In the genomic region with DNA sequence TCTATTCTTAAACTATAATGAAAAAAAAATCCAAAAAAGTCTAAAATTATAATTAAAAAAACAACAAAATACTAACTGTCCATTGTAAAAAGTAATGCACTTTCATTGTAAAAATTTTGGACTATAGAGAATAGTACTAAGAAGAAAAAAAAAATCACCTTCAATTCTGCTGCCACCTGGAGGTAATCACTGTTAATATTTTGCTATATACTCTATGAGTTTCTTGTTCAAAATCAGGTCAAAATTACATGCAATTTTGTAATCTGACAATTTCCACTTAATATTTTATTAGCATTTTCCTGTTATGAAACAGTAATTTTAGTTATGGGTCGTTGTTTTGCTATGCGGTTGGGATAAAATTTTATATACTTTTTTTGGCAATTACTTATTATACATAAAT, we compare ENCODE assay signal across 11 cellular contexts.
A peak's percentile ranks its signal among the peaks of the same experiment; 100 is the strongest.
DNase-seq lines count a peak whose midpoint lies in the region; ATAC-seq and TF ChIP-seq lines count a peak whose summit lies in the region.
"Had no signal": no experiment of that assay in that cellular context is flagged by ENCODE, and none has a peak within 500 bp of the region (broad histone marks: within the 10 kb centered on the region; RNA-seq: fewer than 3 reads in every experiment).

No MANE protein-coding gene starts in this region.

- intact Hi-C loops in heart right ventricle (cut with DNase I), result loop anchor here in 1 of 10 donors (1.0 kb wide), 1 partner anchor 30 kb away; no protein-coding TSS in a partner anchor
- intact Hi-C loops in left cardiac atrium (cut with DNase I), result no loop called here

- no peak overlapping the region for H3K4me3 Mint-ChIP-seq in type B pancreatic cell
- no peak overlapping the region for H3K4me3 Mint-ChIP-seq in immature natural killer cell

- H3K27ac Mint-ChIP-seq in type B pancreatic cell (no peak overlapping the region), immature natural killer cell (no peak overlapping the region)

- no peaks in the 10 kb centered on the region for H3K9me3 Mint-ChIP-seq in type B pancreatic cell
- H3K9me3 Mint-ChIP-seq in immature natural killer cell, result no peaks in the 10 kb centered on the region

- no peak for DNase-seq in heart right ventricle
- DNase-seq in left cardiac atrium, result no peak
- no peak for DNase-seq in RWPE2 (ENCODE audit: low spot score)
- no peak for DNase-seq in foreskin keratinocyte
- no peak for DNase-seq in type B pancreatic cell (ENCODE audit: extremely low spot score, unreplicated experiment)
- no peak for DNase-seq in stimulated activated CD4-positive, alpha-beta T cell treated with anti-CD3 and anti-CD28 coated beads, Interleukin-15, amount 100 ng/mL, for 24 hours
- no peak for DNase-seq in HEK293T (ENCODE audit: extremely low spot score)
- DNase-seq in immature natural killer cell, result no peak
- DNase-seq: NCI-H510A, spleen had no signal

- CTCF ChIA-PET in HEK293T (lab: Yijun Ruan, JAX), result interaction anchor here (0.6 to 0.8 kb wide), 3 partner anchors 12 to 84 kb away, joined by 3 read pairs; no protein-coding TSS in a partner anchor

- 94 to 98% methylated on average over 2 of the region's 2 CpGs for WGBS in heart right ventricle, 2 donors

- H3K4me1 ChIP-seq in heart right ventricle (peaks cover 0 to 4% (median 0%) of the 10 kb centered on the region in 9 donors), RWPE2 (ENCODE audit: insufficient read depth, poor library complexity, severe bottlenecking) (no peaks in the 10 kb centered on the region), foreskin keratinocyte (no peaks in the 10 kb centered on the region)

- H3K27me3 Mint-ChIP-seq in type B pancreatic cell, result no peaks in the 10 kb centered on the region
- peaks cover 0 to 4% (median 0%) of the 10 kb centered on the region in 3 donors for H3K27me3 Mint-ChIP-seq in immature natural killer cell (ENCODE audit: low read depth in 3 of 3)

- peaks cover 0 to 100% (median 58%) of the 10 kb centered on the region in 9 donors for H3K36me3 ChIP-seq in heart right ventricle
- H3K36me3 ChIP-seq in RWPE2 (ENCODE audit: low read depth), result peaks cover 88% of the 10 kb centered on the region

- peaks cover 28% of the 10 kb centered on the region for H3K36me3 Mint-ChIP-seq in type B pancreatic cell
- H3K36me3 Mint-ChIP-seq in immature natural killer cell, result peaks cover 28 to 57% (median 29%) of the 10 kb centered on the region in 3 donors

- ATAC-seq in heart right ventricle (no peak), left cardiac atrium (no peak), RWPE2 (ENCODE audit: low read depth) (no peak), foreskin keratinocyte (no peak)

- no peaks in the 10 kb centered on the region for H3K9me3 ChIP-seq in heart right ventricle
- H3K9me3 ChIP-seq in RWPE2 (ENCODE audit: severe bottlenecking), result no peaks in the 10 kb centered on the region
- H3K9me3 ChIP-seq: BLaER1, spleen had no signal

- H3K27me3 ChIP-seq in heart right ventricle (no peaks in the 10 kb centered on the region), RWPE2 (ENCODE audit: insufficient read depth, poor library complexity, severe bottlenecking) (no peaks in the 10 kb centered on the region), foreskin keratinocyte (no peaks in the 10 kb centered on the region)
- H3K27me3 ChIP-seq: BLaER1, spleen had no signal

- H3K4me1 Mint-ChIP-seq in type B pancreatic cell (ENCODE audit: unreplicated experiment) (no peaks in the 10 kb centered on the region), immature natural killer cell (peaks cover 12 to 14% of the 10 kb centered on the region in 2 donors)

- TF ChIP-seq CTCF in heart right ventricle (IDR thresholded peaks at IDR 0.05), result peak in 8 of 9 donors; percentile 12 to 60 (median 42)
- TF ChIP-seq CTCF in RWPE2 (IDR thresholded peaks at IDR 0.05; ENCODE audit: poor library complexity, severe bottlenecking), result peak; percentile 52
- peak; percentile 42 for TF ChIP-seq CTCF in foreskin keratinocyte (conservative IDR thresholded peaks at IDR 0.05)
- peak; percentile 55 for TF ChIP-seq CTCF in type B pancreatic cell (conservative IDR thresholded peaks at IDR 0.05)

- POLR2A ChIA-PET in HEK293T (lab: Yijun Ruan, JAX), result no interaction called here

- H3K4me3 ChIP-seq in heart right ventricle (no peak overlapping the region), RWPE2 (ENCODE audit: severe bottlenecking) (no peak overlapping the region)
- H3K4me3 ChIP-seq: BLaER1, spleen had no signal

- H3K27ac ChIP-seq in heart right ventricle (no peak overlapping the region), RWPE2 (ENCODE audit: poor library complexity, severe bottlenecking) (no peak overlapping the region), foreskin keratinocyte (no peak overlapping the region)
- H3K27ac ChIP-seq: BLaER1 had no signal

TF ChIP-seq in HEK293T, 16 proteins besides CTCF, POLR2A, EP300 and RAD21:
- TF ChIP-seq CTBP1 (IDR thresholded peaks at IDR 0.05; ENCODE audit: borderline replicate concordance) (no peak), HDGF (IDR thresholded peaks at IDR 0.05; ENCODE audit: borderline replicate concordance) (no peak), SUZ12 (IDR thresholded peaks at IDR 0.05) (no peak), LEF1 (IDR thresholded peaks at IDR 0.05; ENCODE audit: borderline replicate concordance) (no peak), TARDBP (IDR thresholded peaks at IDR 0.05) (no peak), ELF4 (IDR thresholded peaks at IDR 0.05) (no peak), SP1 (IDR thresholded peaks at IDR 0.05) (no peak), BHLHE40 (IDR thresholded peaks at IDR 0.05; ENCODE audit: borderline replicate concordance) (no peak), NFRKB (IDR thresholded peaks at IDR 0.05) (no peak), ARNT (IDR thresholded peaks at IDR 0.05) (no peak), ZNF384 (IDR thresholded peaks at IDR 0.05) (no peak), FOXM1 (IDR thresholded peaks at IDR 0.05; ENCODE audit: borderline replicate concordance) (no peak), FOXK2 (IDR thresholded peaks at IDR 0.05) (no peak), FOXA1 (IDR thresholded peaks at IDR 0.05) (no peak), L3MBTL2 (conservative IDR thresholded peaks at IDR 0.05) (no peak)
- TF ChIP-seq, protein P1, sequence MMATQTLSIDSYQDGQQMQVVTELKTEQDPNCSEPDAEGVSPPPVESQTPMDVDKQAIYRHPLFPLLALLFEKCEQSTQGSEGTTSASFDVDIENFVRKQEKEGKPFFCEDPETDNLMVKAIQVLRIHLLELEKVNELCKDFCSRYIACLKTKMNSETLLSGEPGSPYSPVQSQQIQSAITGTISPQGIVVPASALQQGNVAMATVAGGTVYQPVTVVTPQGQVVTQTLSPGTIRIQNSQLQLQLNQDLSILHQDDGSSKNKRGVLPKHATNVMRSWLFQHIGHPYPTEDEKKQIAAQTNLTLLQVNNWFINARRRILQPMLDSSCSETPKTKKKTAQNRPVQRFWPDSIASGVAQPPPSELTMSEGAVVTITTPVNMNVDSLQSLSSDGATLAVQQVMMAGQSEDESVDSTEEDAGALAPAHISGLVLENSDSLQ (IDR thresholded peaks at IDR 0.05), result no peak
